Comparison of ENCODE assay signal across 8 cellular contexts in the genomic region with DNA sequence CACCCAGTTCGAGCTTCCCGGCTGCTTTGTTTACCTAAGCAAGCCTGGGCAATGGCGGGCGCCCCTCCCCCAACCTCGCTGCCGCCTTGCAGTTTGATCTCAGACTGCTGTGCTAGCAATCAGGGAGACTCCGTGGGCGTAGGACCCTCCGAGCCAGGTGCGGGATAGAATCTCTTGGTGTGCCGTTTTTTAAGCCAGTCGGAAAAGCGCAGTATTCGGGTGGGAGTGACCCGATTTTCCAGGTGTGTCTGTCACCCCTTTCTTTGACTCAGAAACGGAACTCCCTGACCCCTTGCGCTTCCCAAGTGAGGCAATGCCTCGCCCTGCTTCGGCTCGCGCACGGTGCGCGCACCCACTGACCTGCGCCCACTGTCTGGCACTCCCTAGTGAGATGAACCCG.
A peak's percentile ranks its signal among the peaks of the same experiment; 100 is the strongest.
DNase-seq lines count a peak whose midpoint lies in the region; TF ChIP-seq lines count a peak whose summit lies in the region.
"Not testable (repeated sequence)": the region's sequence is repeated elsewhere in the genome, so short reads cannot be mapped to it uniquely, and the experiment has no call there.

No MANE protein-coding gene starts in this region.

- WGBS in H9 (ENCODE audit: extremely low coverage, insufficient read length, low lambda C conversion rate), result no CpG with 5 or more reads among the region's 26 CpGs
- WGBS in HUES64, result 72% methylated on average over 22 of the region's 26 CpGs

- H3K56ac ChIP-seq in H9 (ENCODE audit: insufficient read length, low read depth, low read length), result not testable (repeated sequence)

- H3K27me3 Mint-ChIP-seq in H9 (ENCODE audit: low read depth); chondrocyte (ENCODE audit: low read depth); progenitor cell of endocrine pancreas: not testable (repeated sequence)

- H3K4me2 ChIP-seq in H9 (ENCODE audit: insufficient read depth, insufficient read length, low read length), result not testable (repeated sequence)

- H3K36me3 Mint-ChIP-seq in H9 (ENCODE audit: insufficient read depth in 1 of 3, low read depth in 3 of 3); chondrocyte (ENCODE audit: low read depth); progenitor cell of endocrine pancreas (ENCODE audit: insufficient read depth): not testable (repeated sequence)

- H3K27ac ChIP-seq in 22Rv1, result peak overlapping the region; percentile 60
- H3K27ac ChIP-seq in H9 (ENCODE audit: insufficient read length, low read depth, low read length); HUES64 (ENCODE audit: low read depth, low read length): not testable (repeated sequence)

- H3K36me3 ChIP-seq in HUES64 (ENCODE audit: insufficient read depth, low read length); NT2/D1 (ENCODE audit: insufficient read depth, insufficient read length, low read length); iPS-15b (ENCODE audit: control insufficient read depth, insufficient read depth, low read length): not testable (repeated sequence)

- H3K9ac ChIP-seq in H9 (ENCODE audit: extremely low read depth, insufficient read length, low read length); NT2/D1 (ENCODE audit: insufficient read length, low read depth): not testable (repeated sequence)
- peak overlapping the region; percentile 70; the same call in 1 of the 2 replicates for H3K9ac ChIP-seq in HUES64 (ENCODE audit: low read depth, low read length)
- H3K9ac ChIP-seq in iPS-15b (ENCODE audit: low read depth, low read length), result peak overlapping the region; percentile 40

- not testable (repeated sequence) for H3K4ac ChIP-seq in H9 (ENCODE audit: low read depth, low read length)

- H4K91ac ChIP-seq in H9 (ENCODE audit: insufficient read length, low read depth, low read length), result not testable (repeated sequence)

- not testable (repeated sequence) for H3K23ac ChIP-seq in H9 (ENCODE audit: insufficient read length, low read depth, low read length)

- H4K8ac ChIP-seq in H9 (replicated peaks; ENCODE audit: insufficient read length, low read depth, low read length), result not testable (repeated sequence)

- TF ChIP-seq CTCF in 22Rv1 (IDR thresholded peaks at IDR 0.05); H9 (conservative IDR thresholded peaks at IDR 0.05); chondrocyte (IDR thresholded peaks at IDR 0.05); progenitor cell of endocrine pancreas (IDR thresholded peaks at IDR 0.05; ENCODE audit: unreplicated experiment): not testable (repeated sequence)

- peak overlapping the region; percentile 65; the same call in 1 of the 2 replicates for H3K14ac ChIP-seq in H9 (ENCODE audit: insufficient read depth, low read length)

- not testable (repeated sequence) for H4K20me1 ChIP-seq in H9 (ENCODE audit: control insufficient read depth, insufficient read depth, insufficient read length)

- not testable (repeated sequence) for H2AFZ ChIP-seq in H9 (ENCODE audit: low read length)

- not testable (repeated sequence) for H3T11ph ChIP-seq in H9 (ENCODE audit: low read length)

- H3K27ac Mint-ChIP-seq in H9 (peak overlapping the region; percentile 55 to 96 (median 89); a peak in 6 of 7 replicates), progenitor cell of endocrine pancreas (peak overlapping the region; percentile 91)
- H3K27ac Mint-ChIP-seq in chondrocyte (ENCODE audit: unreplicated experiment), result not testable (repeated sequence)

- not testable (repeated sequence) for H3K79me1 ChIP-seq in H9 (ENCODE audit: insufficient read depth, low read depth, low read length, poor library complexity, severe bottlenecking)

- not testable (repeated sequence) for H3K23me2 ChIP-seq in H9 (ENCODE audit: insufficient read length, low read depth, low read length, poor library complexity, severe bottlenecking)

- H4K5ac ChIP-seq in H9 (ENCODE audit: insufficient read length, low read depth, low read length), result not testable (repeated sequence)

- H3K9me3 Mint-ChIP-seq in H9; chondrocyte (ENCODE audit: low read depth); progenitor cell of endocrine pancreas (ENCODE audit: low read depth): not testable (repeated sequence)

- H3K4me1 ChIP-seq in H9 (ENCODE audit: insufficient read depth, low read length); HUES64 (ENCODE audit: insufficient read depth, low read length); NT2/D1 (ENCODE audit: insufficient read depth, insufficient read length); iPS-15b (ENCODE audit: control insufficient read depth, insufficient read depth, low read length): not testable (repeated sequence)

- H3K4me3 ChIP-seq in HUES64 (ENCODE audit: low read length) (peak overlapping the region; percentile 43), NT2/D1 (ENCODE audit: insufficient read length, low read depth) (peak overlapping the region; percentile 15), iPS-15b (ENCODE audit: low read depth, low read length) (peak overlapping the region; percentile 3)

- H2AK5ac ChIP-seq in H9 (ENCODE audit: insufficient read length, low read length), result not testable (repeated sequence)

- not testable (repeated sequence) for H2BK15ac ChIP-seq in H9 (ENCODE audit: low read depth, low read length)

- DNase-seq in ELF-1 (ENCODE audit: low read depth, low spot score), result peak; percentile 45
- DNase-seq in H9; NT2/D1 (ENCODE audit: low read depth, low spot score); chondrocyte (ENCODE audit: low spot score); progenitor cell of endocrine pancreas (ENCODE audit: low spot score, unreplicated experiment): not testable (repeated sequence)

- not testable (repeated sequence) for H3K4me1 Mint-ChIP-seq in H9; chondrocyte (ENCODE audit: low read depth); progenitor cell of endocrine pancreas (ENCODE audit: low read depth)

- H2BK120ac ChIP-seq in H9 (ENCODE audit: low read depth, low read length, poor library complexity, severe bottlenecking), result not testable (repeated sequence)

- H3K4me3 Mint-ChIP-seq in H9 (peak overlapping the region; percentile 58 to 60), chondrocyte (ENCODE audit: unreplicated experiment) (peak overlapping the region; percentile 31), progenitor cell of endocrine pancreas (ENCODE audit: low read depth) (peak overlapping the region; percentile 65)

- H3K18ac ChIP-seq in H9 (ENCODE audit: insufficient read length, low read depth, low read length), result not testable (repeated sequence)

- H2BK20ac ChIP-seq in H9 (ENCODE audit: low read depth, low read length, poor library complexity, severe bottlenecking), result not testable (repeated sequence)

- not testable (repeated sequence) for H2BK5ac ChIP-seq in H9 (ENCODE audit: insufficient read length, low read length)

- not testable (repeated sequence) for H3K9me3 ChIP-seq in H9 (ENCODE audit: control insufficient read depth, low read depth, low read length); HUES64 (ENCODE audit: insufficient read depth, low read depth, low read length); iPS-15b (ENCODE audit: control insufficient read depth, insufficient read depth, low read length)
- H3K9me3 ChIP-seq in NT2/D1 (ENCODE audit: insufficient read depth, low read length), result peaks cover 14% of the 10 kb centered on the region; the same call in 1 of the 2 replicates

- not testable (repeated sequence) for H3K27me3 ChIP-seq in H9 (ENCODE audit: insufficient read depth, low read length); HUES64 (ENCODE audit: insufficient read depth, low read length); NT2/D1 (ENCODE audit: insufficient read depth, insufficient read length); iPS-15b (ENCODE audit: control insufficient read depth, insufficient read depth, low read length)

- H2BK12ac ChIP-seq in H9 (ENCODE audit: insufficient read length, low read depth, low read length), result not testable (repeated sequence)

- not testable (repeated sequence) for H3K79me2 ChIP-seq in H9 (ENCODE audit: insufficient read depth, low read length)
